8 cellular contexts compared by ENCODE assay signal in the genomic region with DNA sequence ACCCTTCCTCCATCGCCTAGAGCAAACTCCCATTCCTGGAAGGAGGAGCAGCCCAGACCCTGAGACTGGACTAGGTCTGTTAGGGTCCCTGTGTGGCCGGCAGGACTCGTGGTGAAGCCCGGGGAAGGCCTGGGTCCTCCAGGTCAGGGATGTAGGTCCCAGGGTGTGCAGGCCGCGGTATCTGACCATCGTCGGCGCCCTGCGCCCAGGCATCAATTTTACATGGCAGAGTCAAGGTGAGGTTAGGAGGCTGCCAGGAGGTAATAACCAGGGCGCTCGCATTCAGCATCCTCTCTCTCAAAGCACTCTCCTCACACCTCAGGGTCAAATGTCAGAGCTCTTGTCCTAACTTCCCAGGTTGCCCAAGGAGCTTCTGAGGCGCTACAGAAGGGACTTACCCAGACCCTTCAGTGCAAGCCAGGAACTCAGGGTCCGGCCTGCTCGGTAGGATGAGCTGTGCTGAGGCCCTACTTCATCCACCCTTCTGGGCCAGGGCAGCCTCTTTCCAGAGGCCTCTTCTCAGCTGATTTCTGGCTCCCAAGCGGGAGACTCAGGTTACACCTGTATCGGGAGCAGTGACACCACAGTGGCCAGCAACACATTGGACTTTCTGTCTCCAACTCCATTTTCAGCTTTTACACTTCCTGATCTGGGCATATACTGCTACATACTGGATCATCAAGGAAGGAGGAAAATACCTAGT. TPM values are rescaled to one million over a fixed set of nuclear protein-coding genes. Genes with fewer than 3 reads are reported as not detected.
DNase-seq lines count a peak whose midpoint lies in the region; ATAC-seq and TF ChIP-seq lines count a peak whose summit lies in the region.

No MANE protein-coding gene starts in this region.

- H4K20me1 ChIP-seq in hepatocyte (ENCODE audit: insufficient read depth, poor library complexity, severe bottlenecking): no peaks in the 10 kb centered on the region

- intact Hi-C loops in activated B cell treated with CpG ODN at 0.5 μM for 24 hours (cut with micrococcal nuclease): loop anchor here (2.0 to 10.0 kb wide), 4 partner anchors 142 to 960 kb away; a partner anchor contains a TSS

- no peaks in the 10 kb centered on the region for H3K36me3 ChIP-seq in hepatocyte (replicated peaks; ENCODE audit: insufficient read depth, low read depth)

- POLR2A ChIA-PET in activated B cell treated with CpG ODN at 0.5 μM for 24 hours (lab: Charles Lee): interaction anchor here (0.7 to 5.3 kb wide), 27 partner anchors 10 to 602 kb away, joined by 3 to 133 read pairs (median 7); a partner anchor contains a TSS

- no peaks in the 10 kb centered on the region for H3K27me3 ChIP-seq in hepatocyte

- H3K27me3 Mint-ChIP-seq in activated B cell treated with CpG ODN at 0.5 μM for 24 hours: no peaks in the 10 kb centered on the region
- no peaks in the 10 kb centered on the region for H3K27me3 Mint-ChIP-seq in stimulated activated naive B cell treated with anti-CD40 and anti-IgM and Interleukin-4, amounts not matched to agents 10 μg/mL and 1 μg/mL and 100 μg/mL, for 72 hours

- WGBS in hepatocyte (ENCODE audit: low lambda C conversion rate, missing lambda C conversion rate): 76% methylated on average over 17 of the region's 17 CpGs

- peaks cover 3% of the 10 kb centered on the region for H3K79me2 ChIP-seq in hepatocyte

- peak overlapping the region; percentile 99 for H3K27ac Mint-ChIP-seq in activated B cell treated with CpG ODN at 0.5 μM for 24 hours
- peak overlapping the region; percentile 100 for H3K27ac Mint-ChIP-seq in stimulated activated naive B cell treated with anti-CD40 and anti-IgM and Interleukin-4, amounts not matched to agents 10 μg/mL and 1 μg/mL and 100 μg/mL, for 72 hours

- TF ChIP-seq CTCF in activated B cell treated with CpG ODN at 0.5 μM for 24 hours (IDR thresholded peaks at IDR 0.05): no peak
- TF ChIP-seq CTCF in hepatocyte (IDR thresholded peaks at IDR 0.05; ENCODE audit: poor library complexity): no peak

- H3K9me3 Mint-ChIP-seq in activated B cell treated with CpG ODN at 0.5 μM for 24 hours: no peaks in the 10 kb centered on the region
- no peaks in the 10 kb centered on the region for H3K9me3 Mint-ChIP-seq in stimulated activated naive B cell treated with anti-CD40 and anti-IgM and Interleukin-4, amounts not matched to agents 10 μg/mL and 1 μg/mL and 100 μg/mL, for 72 hours

- peak overlapping the region; percentile 95 for H3K27ac ChIP-seq in hepatocyte

- peak overlapping the region; percentile 68 for H2AFZ ChIP-seq in hepatocyte

- CTCF ChIA-PET in activated B cell treated with CpG ODN at 0.5 μM for 24 hours (lab: Charles Lee): interaction anchor here (1.0 to 4.5 kb wide), 16 partner anchors 9 to 286 kb away, joined by 3 to 162 read pairs (median 6); a partner anchor contains a TSS

- peaks cover 46% of the 10 kb centered on the region for H3K4me1 ChIP-seq in hepatocyte (ENCODE audit: insufficient read depth)

- peak overlapping the region; percentile 35 for H3K4me3 ChIP-seq in hepatocyte

- peaks cover 2% of the 10 kb centered on the region for H3K36me3 Mint-ChIP-seq in activated B cell treated with CpG ODN at 0.5 μM for 24 hours (ENCODE audit: low read depth)
- H3K36me3 Mint-ChIP-seq in stimulated activated naive B cell treated with anti-CD40 and anti-IgM and Interleukin-4, amounts not matched to agents 10 μg/mL and 1 μg/mL and 100 μg/mL, for 72 hours: no peaks in the 10 kb centered on the region

- DNase-seq in NCI-H2227 (lab: John Stamatoyannopoulos, UW; ENCODE audit: unreplicated experiment): peak; percentile 37
- no peak for DNase-seq in NCI-H2227 treated with DMSO at 0.1 percent for 48 hours (lab: John Stamatoyannopoulos, UW)
- DNase-seq in activated B cell treated with CpG ODN at 0.5 μM for 24 hours: no peak
- DNase-seq in hepatocyte (ENCODE audit: low spot score): no peak
- DNase-seq in stimulated activated naive B cell treated with anti-CD40 and anti-IgM and Interleukin-4, amounts not matched to agents 10 μg/mL and 1 μg/mL and 100 μg/mL, for 72 hours: no peak
- no peak for DNase-seq in NCI-H345 (lab: John Stamatoyannopoulos, UW)

- peak overlapping the region; percentile 97 for H3K4me3 Mint-ChIP-seq in activated B cell treated with CpG ODN at 0.5 μM for 24 hours
- peak overlapping the region; percentile 98 to 100 for H3K4me3 Mint-ChIP-seq in stimulated activated naive B cell treated with anti-CD40 and anti-IgM and Interleukin-4, amounts not matched to agents 10 μg/mL and 1 μg/mL and 100 μg/mL, for 72 hours

- no peaks in the 10 kb centered on the region for H3K9me3 ChIP-seq in hepatocyte (ENCODE audit: low read depth)

- H3K9me2 ChIP-seq in hepatocyte (replicated peaks; ENCODE audit: insufficient read depth): no peaks in the 10 kb centered on the region

- peak overlapping the region; percentile 82 for H3K4me2 ChIP-seq in hepatocyte

- no peak for ATAC-seq in activated B cell treated with CpG ODN at 0.5 μM for 24 hours (ENCODE audit: low read depth)
- ATAC-seq in stimulated activated naive B cell treated with anti-CD40 and anti-IgM and Interleukin-4, amounts not matched to agents 10 μg/mL and 1 μg/mL and 100 μg/mL, for 72 hours (replicated peaks): no peak
- ATAC-seq in HG03432 (IDR thresholded peaks at IDR 0.05; ENCODE audit: unreplicated experiment): no peak
- ATAC-seq in GM18511 (IDR thresholded peaks at IDR 0.05; ENCODE audit: unreplicated experiment): no peak

- peaks cover 38% of the 10 kb centered on the region for H3K4me1 Mint-ChIP-seq in activated B cell treated with CpG ODN at 0.5 μM for 24 hours
- H3K4me1 Mint-ChIP-seq in stimulated activated naive B cell treated with anti-CD40 and anti-IgM and Interleukin-4, amounts not matched to agents 10 μg/mL and 1 μg/mL and 100 μg/mL, for 72 hours: peaks cover 38 to 48% of the 10 kb centered on the region in 2 donors

RNA-seq across cellular contexts. Expression of a gene that starts 0.6 kb away (rescaled TPM):
- total RNA-seq in activated B cell treated with CpG ODN at 0.5 μM for 24 hours (0.83 and 1.6 TPM in 2 replicates), hepatocyte (0.27 and 0.36 TPM in 2 replicates)
- 2.3 and 2.8 TPM in 2 replicates for polyA plus RNA-seq in hepatocyte

RNA-seq across cellular contexts. Expression of a gene that starts 9.0 kb away (rescaled TPM):
- 208 and 213 TPM in 2 replicates for total RNA-seq in activated B cell treated with CpG ODN at 0.5 μM for 24 hours
- 108 and 123 TPM in 2 replicates for total RNA-seq in hepatocyte
- polyA plus RNA-seq in hepatocyte: 172 and 188 TPM in 2 replicates
